ENCODE assay signal across 14 cellular contexts in the genomic region with DNA sequence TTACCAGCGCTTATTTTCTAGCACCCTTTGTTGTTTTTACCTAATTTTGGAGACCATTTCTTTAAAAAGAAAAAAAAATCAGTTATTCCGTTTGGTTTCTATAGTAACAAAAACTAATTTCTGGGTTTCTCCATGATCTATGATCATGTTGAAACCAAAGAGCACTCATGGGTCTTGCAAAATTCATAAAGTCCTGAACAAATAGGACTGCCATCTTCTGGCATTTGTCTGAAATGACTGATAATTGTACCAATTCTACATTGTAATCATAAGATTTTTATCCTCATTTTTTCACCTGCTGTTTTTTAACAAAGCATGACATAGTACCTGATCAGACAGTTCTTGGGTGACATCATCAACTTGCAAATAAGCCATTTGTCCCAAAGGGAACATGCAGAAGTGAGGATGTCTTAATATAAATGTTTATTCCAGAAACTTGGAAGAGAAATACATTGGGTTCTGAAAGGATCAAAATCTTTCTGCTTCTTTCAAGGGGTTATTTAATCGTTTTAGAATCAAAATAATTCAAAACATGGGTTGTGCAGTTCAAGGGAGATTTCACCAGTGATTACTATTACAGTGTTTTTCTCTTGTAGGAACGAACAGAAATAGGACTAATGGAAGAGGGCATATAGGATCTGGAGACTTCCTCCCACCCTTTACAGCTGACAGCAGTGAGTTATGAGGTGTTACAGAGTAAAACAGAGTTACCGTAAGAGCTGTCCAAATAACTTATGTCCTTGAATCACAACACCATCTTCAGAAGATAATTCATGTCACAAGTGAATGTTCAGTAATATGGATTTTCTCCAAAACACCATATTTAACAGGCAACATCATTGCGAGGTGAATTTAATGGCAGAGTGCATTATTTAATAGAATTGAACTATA.
DNase-seq lines count a peak whose midpoint lies in the region; ATAC-seq and TF ChIP-seq lines count a peak whose summit lies in the region.
"Had no signal": no experiment of that assay in that cellular context is flagged by ENCODE, and none has a peak within 500 bp of the region (broad histone marks: within the 10 kb centered on the region; RNA-seq: fewer than 3 reads in every experiment).

No MANE protein-coding gene starts in this region.

- H3K36me3 Mint-ChIP-seq in osteocyte (ENCODE audit: unreplicated experiment) (no peaks in the 10 kb centered on the region), CD14-positive monocyte (no peaks in the 10 kb centered on the region)

- H3K9ac ChIP-seq in GM23248, result peak overlapping the region; percentile 57

- WGBS in GM23248 (ENCODE audit: low coverage in 1 of 2, low lambda C conversion rate in 2 of 2, missing lambda C conversion rate in 2 of 2), 2 experiments, result 14 to 18% methylated on average over 6 of the region's 6 CpGs

- no peaks in the 10 kb centered on the region for H3K9me3 ChIP-seq in GM23248 (ENCODE audit: low read depth)

- DNase-seq in GM23248 (peak; percentile 77), OCI-M1 (lab: John Stamatoyannopoulos, UW) (peak; percentile 47), fibroblast of gingiva (ENCODE audit: low read depth) (peak; percentile 78), osteocyte (ENCODE audit: extremely low spot score, unreplicated experiment) (no peak), iPS-NIHi11 (ENCODE audit: low spot score) (no peak), CD14-positive monocyte (ENCODE audit: low spot score) (no peak)
- DNase-seq: activated T-cell treated with anti-CD3 and anti-CD28 coated beads, Interleukin-2, amount 50 U/mL, for 24 hours; effector memory CD4-positive, alpha-beta T cell; left ventricle myocardium inferior; NCI-H2107; stimulated activated CD4-positive, alpha-beta T cell treated with anti-CD3 and anti-CD28 coated beads, Interleukin-12 subunit alpha, Interleukin-12 subunit beta, amount 100 ng/mL, for 4 hours; T-helper 2 cell had no signal

- H3K36me3 ChIP-seq in GM23248 (ENCODE audit: low read depth), result no peaks in the 10 kb centered on the region
- H3K36me3 ChIP-seq: left ventricle myocardium inferior had no signal

- no peak overlapping the region for H3K27ac ChIP-seq in GM23248
- H3K27ac ChIP-seq: left ventricle myocardium inferior had no signal

- peak overlapping the region; percentile 60 for H3K4me2 ChIP-seq in GM23248 (ENCODE audit: unreplicated experiment)

- 0 out of 2 replicates have a peak, but pooled peaks cover 6% of the 10 kb centered on the region for H3K4me1 ChIP-seq in GM23248 (ENCODE audit: insufficient read depth)
- H3K4me1 ChIP-seq: left ventricle myocardium inferior had no signal

- peak overlapping the region; percentile 68 for H2AFZ ChIP-seq in GM23248

- no peaks in the 10 kb centered on the region for H3K9me2 ChIP-seq in GM23248 (ENCODE audit: insufficient read depth)

- TF ChIP-seq CTCF in osteocyte (IDR thresholded peaks at IDR 0.05) (peak; percentile 62), CD14-positive monocyte (IDR thresholded peaks at IDR 0.05) (no peak)

- H3K4me3 ChIP-seq in GM23248, result peak overlapping the region; percentile 53
- H3K4me3 ChIP-seq: left ventricle myocardium inferior had no signal

- no peaks in the 10 kb centered on the region for H3K79me2 ChIP-seq in GM23248 (ENCODE audit: insufficient read depth)

- H4K20me1 ChIP-seq in GM23248 (ENCODE audit: insufficient read depth), result no peaks in the 10 kb centered on the region

- H3K4me1 Mint-ChIP-seq in osteocyte (ENCODE audit: unreplicated experiment) (no peaks in the 10 kb centered on the region), CD14-positive monocyte (no peaks in the 10 kb centered on the region)

- H3K9me3 Mint-ChIP-seq in osteocyte (ENCODE audit: unreplicated experiment) (peaks cover 10% of the 10 kb centered on the region), CD14-positive monocyte (peaks cover 0 to 13% (median 3%) of the 10 kb centered on the region in 7 donors)

- H3F3A ChIP-seq in GM23248 (ENCODE audit: insufficient read depth), result no peaks in the 10 kb centered on the region

- H3K4me3 Mint-ChIP-seq in osteocyte (ENCODE audit: unreplicated experiment) (no peak overlapping the region), CD14-positive monocyte (no peak overlapping the region)
- H3K4me3 Mint-ChIP-seq: activated T-cell treated with anti-CD3 and anti-CD28 coated beads, Interleukin-2, amount 50 U/mL, for 24 hours had no signal

- in situ Hi-C loops in GM23248 (cut with MboI), result no loop called here

- H3K27me3 ChIP-seq in GM23248 (replicated peaks; ENCODE audit: insufficient read depth), result no peaks in the 10 kb centered on the region

- H3K27me3 Mint-ChIP-seq in osteocyte (ENCODE audit: unreplicated experiment) (no peaks in the 10 kb centered on the region), CD14-positive monocyte (ENCODE audit: low read depth in 3 of 3) (peaks cover 0 to 2% (median 1%) of the 10 kb centered on the region in 3 donors)

- H3K27ac Mint-ChIP-seq in osteocyte (ENCODE audit: unreplicated experiment) (no peak overlapping the region), CD14-positive monocyte (no peak overlapping the region)
- H3K27ac Mint-ChIP-seq: activated T-cell treated with anti-CD3 and anti-CD28 coated beads, Interleukin-2, amount 50 U/mL, for 24 hours had no signal

- intact Hi-C loops in CD14-positive monocyte (cut with micrococcal nuclease), result no loop called here

- no peak for ATAC-seq in GM19463 (IDR thresholded peaks at IDR 0.05; ENCODE audit: unreplicated experiment)
- ATAC-seq in HG03442 (IDR thresholded peaks at IDR 0.05; ENCODE audit: unreplicated experiment), result no peak

Comparison
In these comparisons a context has a peak if more than half of its experiments do, and no peak if none do; other contexts are left out.
1. DNase-seq: peak in GM23248 (single experiment), OCI-M1 (single experiment) and fibroblast of gingiva (single experiment); none in osteocyte (single experiment), iPS-NIHi11 (single experiment) and CD14-positive monocyte (single experiment).